Comparison of ENCODE assay signal across 8 cellular contexts in the genomic region with DNA sequence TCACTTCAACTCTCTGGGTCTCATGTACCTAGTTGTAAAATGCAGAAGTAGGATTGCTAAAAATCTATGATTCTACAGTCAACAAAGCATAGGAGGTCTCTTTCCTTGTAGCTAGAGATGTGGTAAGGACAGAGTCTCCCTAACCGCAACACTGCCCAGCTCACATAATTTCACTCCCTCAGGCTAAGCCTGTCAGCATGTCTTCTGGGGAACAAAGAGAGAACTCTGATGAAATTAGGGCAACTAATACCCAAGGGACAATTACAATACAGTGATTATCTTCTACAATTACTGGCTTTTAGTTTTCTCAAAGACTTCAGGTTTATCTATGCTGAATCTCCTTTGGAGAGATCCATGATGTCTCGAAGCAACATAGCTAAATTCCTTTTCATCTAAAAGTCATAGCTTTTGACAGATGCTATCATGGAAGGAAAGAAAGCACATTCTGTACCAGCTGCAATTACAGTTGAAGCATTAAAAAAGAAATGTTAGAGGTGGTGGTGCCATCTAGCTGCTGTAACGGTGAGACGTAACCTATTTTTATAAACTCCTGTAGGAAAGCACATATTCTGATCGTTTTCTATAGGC.
DNase-seq lines count a peak whose midpoint lies in the region; ATAC-seq, FAIRE-seq and TF ChIP-seq lines count a peak whose summit lies in the region.

No MANE protein-coding gene starts in this region.

- no peaks in the 10 kb centered on the region for H3K27me3 ChIP-seq in muscle layer of colon (ENCODE audit: control insufficient read depth in 1 of 2, insufficient read depth in 2 of 2, low read length in 2 of 2)
- H3K27me3 ChIP-seq in MG63, result no peaks in the 10 kb centered on the region

- peak overlapping the region; percentile 2 for H3K27ac ChIP-seq in muscle layer of colon (ENCODE audit: low read depth, low read length)

- FAIRE-seq in A204.1 (lab: Jason Lieb, UNC) (peak; percentile 68), GM12891 (lab: Jason Lieb, UNC) (no peak)

- H3K4me1 ChIP-seq in muscle layer of colon (ENCODE audit: insufficient read depth, low read length), result peaks cover 32% of the 10 kb centered on the region

- TF ChIP-seq POLR2A in GM12891 (IDR thresholded peaks at IDR 0.05; ENCODE audit: low read depth, low read length), result no peak

- H3K9me3 ChIP-seq in muscle layer of colon (ENCODE audit: low read length), result no peaks in the 10 kb centered on the region
- no peaks in the 10 kb centered on the region for H3K9me3 ChIP-seq in MG63

- H3K4me3 ChIP-seq in muscle layer of colon (ENCODE audit: low read depth in 1 of 2, low read length in 2 of 2) (no peak overlapping the region), MG63 (no peak overlapping the region)

- ATAC-seq in HG02885 (IDR thresholded peaks at IDR 0.05; ENCODE audit: poor library complexity, unreplicated experiment), result peak; percentile 36

- no peak overlapping the region for H3K9ac ChIP-seq in muscle layer of colon (ENCODE audit: low read length)

- H3K36me3 ChIP-seq in muscle layer of colon (ENCODE audit: insufficient read depth, low read length) (no peaks in the 10 kb centered on the region), MG63 (no peaks in the 10 kb centered on the region)

- no peak for DNase-seq in GM12891 (ENCODE audit: insufficient read length, low spot score)
- peak; percentile 100 for DNase-seq in NOMO-1 treated with DMSO at 0.1 percent for 48 hours (lab: John Stamatoyannopoulos, UW; ENCODE audit: unreplicated experiment)
- DNase-seq in ecto neural progenitor cell (ENCODE audit: low spot score), result peak; percentile 48
- no peak for DNase-seq in DMS79 treated with DMSO at 0.1 percent for 48 hours (lab: John Stamatoyannopoulos, UW)
- DNase-seq in MG63, result no peak

TF ChIP-seq in GM12891, 5 proteins besides CTCF, POLR2A, EP300 and RAD21:
- TF ChIP-seq POLR2AphosphoS5 (IDR thresholded peaks at IDR 0.05; ENCODE audit: low read depth, low read length) (no peak), SPI1 (IDR thresholded peaks at IDR 0.05; ENCODE audit: low read depth, low read length) (peak; percentile 36)

Comparison
In these comparisons a context has a peak if more than half of its experiments do, and no peak if none do; other contexts are left out.
1. DNase-seq: peak in NOMO-1 treated with DMSO at 0.1 percent for 48 hours (single experiment) and ecto neural progenitor cell (single experiment); none in GM12891 (single experiment), DMS79 treated with DMSO at 0.1 percent for 48 hours (single experiment) and MG63 (single experiment).